Comparison of ENCODE assay signal across 8 cellular contexts in genomic region chr16:22901563-22901962, GRCh38.
"Had no signal": no experiment of that assay in that cellular context is flagged by ENCODE, and none has a peak within 500 bp of the region (broad histone marks: within the 10 kb centered on the region; RNA-seq: fewer than 3 reads in every experiment).

No MANE protein-coding gene starts in this region.

- ATAC-seq: GM23338, HepG2 had no signal

- H2AFZ ChIP-seq: GM23338 had no signal

- H3K27ac ChIP-seq: HL-60 had no signal

- FAIRE-seq: H1, H54, HepG2 had no signal

- DNase-seq: H9, HCEC 1CT, HFFc6 had no signal

- H3K4me3 ChIP-seq: GM23338 had no signal

- H3K4me2 ChIP-seq: GM23338 had no signal
